ENCODE assay signal across 9 cellular contexts in genomic region chr5:155260798-155261197, GRCh38.
DNase-seq lines count a peak whose midpoint lies in the region; FAIRE-seq and TF ChIP-seq lines count a peak whose summit lies in the region.
"Had no signal": no experiment of that assay in that cellular context is flagged by ENCODE, and none has a peak within 500 bp of the region (broad histone marks: within the 10 kb centered on the region; RNA-seq: fewer than 3 reads in every experiment).

No MANE protein-coding gene starts in this region.

- TF ChIP-seq POLR2A in spleen (IDR thresholded peaks at IDR 0.05): no peak

- no peaks in the 10 kb centered on the region for H3K79me2 ChIP-seq in osteoblast (ENCODE audit: insufficient read depth, low read length)

- WGBS in spleen, 5 donors: 47 to 78% (median 65%) methylated on average over 1 to 3 of the region's 3 CpGs

- H3K4me1 ChIP-seq in HAP-1 (no peaks in the 10 kb centered on the region), spleen (no peaks in the 10 kb centered on the region), osteoblast (ENCODE audit: insufficient read depth, low read length) (no peaks in the 10 kb centered on the region)

- in situ Hi-C loops in HAP-1 (cut with MboI; ENCODE audit: low sequenced_read_pairs): no loop called here

- no peaks in the 10 kb centered on the region for H3K36me3 ChIP-seq in HAP-1 (replicated peaks)
- H3K36me3 ChIP-seq in spleen: no peaks in the 10 kb centered on the region
- H3K36me3 ChIP-seq in osteoblast (ENCODE audit: insufficient read depth, low read length): no peaks in the 10 kb centered on the region

- no peak overlapping the region for H2AFZ ChIP-seq in osteoblast (ENCODE audit: low read length)

- no peaks in the 10 kb centered on the region for H3K9me3 ChIP-seq in HAP-1
- no peaks in the 10 kb centered on the region for H3K9me3 ChIP-seq in spleen
- H3K9me3 ChIP-seq in osteoblast (ENCODE audit: low read depth, low read length): no peaks in the 10 kb centered on the region

- DNase-seq in D721Med (ENCODE audit: insufficient read length, low spot score) (no peak), HAP-1 (ENCODE audit: low spot score in 2 of 2) (peak; percentile 15 to 20), NCI-H446 treated with DMSO at 0.1 percent for 48 hours (lab: John Stamatoyannopoulos, UW) (peak; percentile 15), germinal center (ENCODE audit: low spot score) (peak; percentile 6), HPDE6-E6E7 (ENCODE audit: extremely low spot score) (no peak), spleen (no peak), NOMO-1 treated with DMSO at 0.1 percent for 48 hours (lab: John Stamatoyannopoulos, UW; ENCODE audit: unreplicated experiment) (no peak), osteoblast (ENCODE audit: insufficient read length, low spot score, missing footprints) (no peak)

- H3K27ac ChIP-seq in spleen: no peak overlapping the region
- H3K27ac ChIP-seq in osteoblast (ENCODE audit: low read depth, low read length): no peak overlapping the region

- peak; percentile 60 for TF ChIP-seq CTCF in D721Med (IDR thresholded peaks at IDR 0.05; ENCODE audit: insufficient read depth, missing control alignments)
- no peak for TF ChIP-seq CTCF in spleen (IDR thresholded peaks at IDR 0.05 in 8 of 11, conservative IDR thresholded peaks at IDR 0.05 in 3 of 11)
- no peak for TF ChIP-seq CTCF in osteoblast (IDR thresholded peaks at IDR 0.05; ENCODE audit: extremely low read depth, low read depth, low read length)

- intact Hi-C loops in spleen (cut with DNase I; ENCODE audit: low total_unique reads): no loop called here

- no peak for FAIRE-seq in D721Med (lab: Jason Lieb, UNC)
- FAIRE-seq: GM12891 had no signal

- H3K4me3 ChIP-seq in HAP-1 (no peak overlapping the region), spleen (no peak overlapping the region), osteoblast (ENCODE audit: insufficient read depth, low read length) (no peak overlapping the region)

- H3K27me3 ChIP-seq in HAP-1 (ENCODE audit: low read depth) (no peaks in the 10 kb centered on the region), spleen (replicated peaks in 1 of 7) (peaks cover 0 to 5% (median 0%) of the 10 kb centered on the region in 7 donors), osteoblast (ENCODE audit: insufficient read depth, low read length) (no peaks in the 10 kb centered on the region)

- H3K4me2 ChIP-seq in osteoblast (ENCODE audit: insufficient read depth, low read length): no peak overlapping the region

- H4K20me1 ChIP-seq in osteoblast (ENCODE audit: insufficient read depth, low read length): no peaks in the 10 kb centered on the region

Comparison
In these comparisons a context has a peak if more than half of its experiments do, and no peak if none do; other contexts are left out.
1. DNase-seq: peak in HAP-1 (2 of 2), NCI-H446 treated with DMSO at 0.1 percent for 48 hours (single experiment) and germinal center (single experiment); none in D721Med (single experiment), HPDE6-E6E7 (single experiment), spleen (single experiment), NOMO-1 treated with DMSO at 0.1 percent for 48 hours (single experiment) and osteoblast (single experiment).